11 cellular contexts compared by ENCODE assay signal in genomic region chr2:10368491-10369231, GRCh38.
"Had no signal": no experiment of that assay in that cellular context is flagged by ENCODE, and none has a peak within 500 bp of the region (broad histone marks: within the 10 kb centered on the region; RNA-seq: fewer than 3 reads in every experiment).

No MANE protein-coding gene starts in this region.

- H3K9me3 ChIP-seq: left ventricle myocardium inferior, SJSA1, tibial artery had no signal

- H3K9ac ChIP-seq: neural progenitor cell had no signal

- H3K4me2 ChIP-seq: neural progenitor cell had no signal

- H2AFZ ChIP-seq: neural progenitor cell had no signal

- DNase-seq: activated CD4-positive, alpha-beta T cell treated with anti-CD3 and anti-CD28 coated beads for 36 hours; activated naive CD4-positive, alpha-beta T cell treated with anti-CD3 and anti-CD28 coated beads for 36 hours; effector memory CD8-positive, alpha-beta T cell; left ventricle myocardium inferior; stimulated activated CD4-positive, alpha-beta T cell treated with anti-CD3 and anti-CD28 coated beads, Interleukin-4, amount 100 ng/mL, for 4 hours; stimulated activated naive CD8-positive, alpha-beta T cell treated with anti-CD3 and anti-CD28 coated beads, Interleukin-15, amount 100 ng/mL, for 72 hours; tibial artery had no signal

- H3K27me3 ChIP-seq: neural progenitor cell, SJSA1, tibial artery had no signal

- H3K4me3 ChIP-seq: left ventricle myocardium inferior, neural progenitor cell, SJSA1, skin epidermis, tibial artery had no signal

- H3K4me1 ChIP-seq: SJSA1, tibial artery had no signal

- H3K27ac ChIP-seq: left ventricle myocardium inferior, neural progenitor cell, SJSA1, skin epidermis, tibial artery, VCaP had no signal

- H3K36me3 ChIP-seq: left ventricle myocardium inferior, neural progenitor cell, SJSA1 had no signal

- ATAC-seq: activated CD4-positive, alpha-beta T cell treated with anti-CD3 and anti-CD28 coated beads for 36 hours; effector memory CD8-positive, alpha-beta T cell; stimulated activated naive CD8-positive, alpha-beta T cell treated with anti-CD3 and anti-CD28 coated beads, Interleukin-15, amount 100 ng/mL, for 72 hours had no signal
